8 cellular contexts compared by ENCODE assay signal in the genomic region with DNA sequence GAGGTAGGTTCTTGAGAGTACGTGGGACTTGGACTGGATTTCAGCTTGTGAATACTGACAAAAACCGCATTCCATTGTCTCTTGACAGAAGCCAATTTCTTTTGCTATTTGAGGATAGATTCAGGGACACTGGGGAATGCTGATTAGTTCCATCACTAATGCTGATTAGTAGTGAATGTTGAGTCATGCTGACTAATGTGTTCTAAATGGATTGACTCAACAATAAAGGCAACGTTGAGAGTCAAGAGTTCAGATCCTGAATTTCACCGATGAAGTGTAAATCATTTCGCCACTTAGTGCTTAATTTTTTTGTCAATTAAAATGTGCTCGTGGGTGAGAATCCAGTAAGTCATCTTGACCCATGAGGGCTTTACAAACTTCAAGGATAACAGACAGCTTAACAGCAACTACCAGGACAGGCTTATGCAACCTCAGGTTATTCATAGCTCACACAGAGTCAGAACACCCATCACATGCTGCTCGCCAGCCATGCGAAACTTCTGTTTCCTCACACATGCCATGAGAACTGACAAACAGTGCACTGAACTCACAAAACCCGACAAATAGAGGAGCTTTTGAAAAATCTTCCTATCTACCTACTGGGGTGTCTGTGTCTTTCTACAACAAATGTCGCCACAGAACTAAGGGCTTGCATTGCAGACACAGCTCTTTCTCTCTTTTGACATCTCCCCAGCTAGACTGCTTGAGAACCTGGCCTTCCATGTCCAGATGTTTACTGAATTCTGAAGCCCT.
DNase-seq lines count a peak whose midpoint lies in the region; ATAC-seq lines count a peak whose summit lies in the region.

No MANE protein-coding gene starts in this region.

- H3K36me3 ChIP-seq in iPS-20b (ENCODE audit: insufficient read depth, low read depth, low read length): no peaks in the 10 kb centered on the region

- H3K27me3 Mint-ChIP-seq in stimulated activated naive CD8-positive, alpha-beta T cell treated with anti-CD3 and anti-CD28 coated beads, Interleukin-15, Interleukin-2, amounts not matched to agents 100 ng/mL and 50 ng/mL, for 24 hours: no peaks in the 10 kb centered on the region
- peaks cover 0 to 1% (median 0%) of the 10 kb centered on the region in 3 donors for H3K27me3 Mint-ChIP-seq in immature natural killer cell (ENCODE audit: low read depth in 3 of 3)

- no peaks in the 10 kb centered on the region for H3K9me3 Mint-ChIP-seq in stimulated activated naive CD8-positive, alpha-beta T cell treated with anti-CD3 and anti-CD28 coated beads, Interleukin-15, Interleukin-2, amounts not matched to agents 100 ng/mL and 50 ng/mL, for 24 hours
- H3K9me3 Mint-ChIP-seq in stimulated activated effector memory CD8-positive, alpha-beta T cell treated with anti-CD3 and anti-CD28 coated beads, Interleukin-12 subunit alpha, Interleukin-12 subunit beta, amount 100 ng/mL, for 72 hours: no peaks in the 10 kb centered on the region
- no peaks in the 10 kb centered on the region for H3K9me3 Mint-ChIP-seq in immature natural killer cell

- H3K4me3 Mint-ChIP-seq in stimulated activated naive CD8-positive, alpha-beta T cell treated with anti-CD3 and anti-CD28 coated beads, Interleukin-15, Interleukin-2, amounts not matched to agents 100 ng/mL and 50 ng/mL, for 24 hours: peak overlapping the region; percentile 14
- H3K4me3 Mint-ChIP-seq in stimulated activated effector memory CD8-positive, alpha-beta T cell treated with anti-CD3 and anti-CD28 coated beads, Interleukin-12 subunit alpha, Interleukin-12 subunit beta, amount 100 ng/mL, for 72 hours: no peak overlapping the region
- no peak overlapping the region for H3K4me3 Mint-ChIP-seq in immature natural killer cell

- ATAC-seq in stimulated activated naive CD8-positive, alpha-beta T cell treated with anti-CD3 and anti-CD28 coated beads, Interleukin-15, Interleukin-2, amounts not matched to agents 100 U/mL and 50 U/mL, for 24 hours: no peak
- ATAC-seq in HG03354 (IDR thresholded peaks at IDR 0.05; ENCODE audit: poor library complexity, severe bottlenecking, unreplicated experiment): peak; percentile 87
- peak; percentile 79 for ATAC-seq in stimulated activated effector memory CD8-positive, alpha-beta T cell treated with anti-CD3 and anti-CD28 coated beads, Interleukin-12 subunit alpha, Interleukin-12 subunit beta, amount 100 ng/mL, for 72 hours

- peaks cover 48% of the 10 kb centered on the region for H3K4me1 ChIP-seq in iPS-20b (ENCODE audit: insufficient read depth, low read length)

- H3K27ac Mint-ChIP-seq in stimulated activated naive CD8-positive, alpha-beta T cell treated with anti-CD3 and anti-CD28 coated beads, Interleukin-15, Interleukin-2, amounts not matched to agents 100 ng/mL and 50 ng/mL, for 24 hours: no peak overlapping the region
- H3K27ac Mint-ChIP-seq in stimulated activated effector memory CD8-positive, alpha-beta T cell treated with anti-CD3 and anti-CD28 coated beads, Interleukin-12 subunit alpha, Interleukin-12 subunit beta, amount 100 ng/mL, for 72 hours: peak overlapping the region; percentile 21
- H3K27ac Mint-ChIP-seq in immature natural killer cell: no peak overlapping the region

- no peak overlapping the region for H3K4me3 ChIP-seq in iPS-20b (ENCODE audit: low read length)

- H3K27ac ChIP-seq in angular gyrus (ENCODE audit: low read depth, low read length) (peak overlapping the region; percentile 17), iPS-20b (ENCODE audit: low read length) (no peak overlapping the region)

- no peaks in the 10 kb centered on the region for H3K36me3 Mint-ChIP-seq in stimulated activated naive CD8-positive, alpha-beta T cell treated with anti-CD3 and anti-CD28 coated beads, Interleukin-15, Interleukin-2, amounts not matched to agents 100 ng/mL and 50 ng/mL, for 24 hours (ENCODE audit: low read depth)
- no peaks in the 10 kb centered on the region for H3K36me3 Mint-ChIP-seq in stimulated activated effector memory CD8-positive, alpha-beta T cell treated with anti-CD3 and anti-CD28 coated beads, Interleukin-12 subunit alpha, Interleukin-12 subunit beta, amount 100 ng/mL, for 72 hours
- peaks cover 0 to 12% (median 4%) of the 10 kb centered on the region in 3 donors for H3K36me3 Mint-ChIP-seq in immature natural killer cell

- no peak for DNase-seq in stimulated activated naive CD8-positive, alpha-beta T cell treated with anti-CD3 and anti-CD28 coated beads, Interleukin-15, Interleukin-2, amounts not matched to agents 100 U/mL and 50 U/mL, for 24 hours
- no peak for DNase-seq in stimulated activated effector memory CD8-positive, alpha-beta T cell treated with anti-CD3 and anti-CD28 coated beads, Interleukin-12 subunit alpha, Interleukin-12 subunit beta, amount 100 ng/mL, for 72 hours (ENCODE audit: low spot score in 2 of 2)
- DNase-seq in immature natural killer cell (no peak), NCI-H1930 (lab: John Stamatoyannopoulos, UW) (no peak)

- no peaks in the 10 kb centered on the region for H3K9me3 ChIP-seq in iPS-20b (ENCODE audit: insufficient read depth, low read depth, low read length)

- peaks cover 3% of the 10 kb centered on the region; the same call in 1 of the 2 replicates for H3K27me3 ChIP-seq in iPS-20b (ENCODE audit: insufficient read depth, low read length)

- peaks cover 50% of the 10 kb centered on the region for H3K4me1 Mint-ChIP-seq in stimulated activated naive CD8-positive, alpha-beta T cell treated with anti-CD3 and anti-CD28 coated beads, Interleukin-15, Interleukin-2, amounts not matched to agents 100 ng/mL and 50 ng/mL, for 24 hours (ENCODE audit: low read depth)
- H3K4me1 Mint-ChIP-seq in stimulated activated effector memory CD8-positive, alpha-beta T cell treated with anti-CD3 and anti-CD28 coated beads, Interleukin-12 subunit alpha, Interleukin-12 subunit beta, amount 100 ng/mL, for 72 hours: peaks cover 15% of the 10 kb centered on the region
- peaks cover 6 to 8% of the 10 kb centered on the region in 2 donors for H3K4me1 Mint-ChIP-seq in immature natural killer cell

- peak overlapping the region; percentile 7; the same call in 1 of the 2 replicates for H3K9ac ChIP-seq in iPS-20b (ENCODE audit: low read depth, low read length)
